Comparison of ENCODE assay signal across 14 cellular contexts in genomic region chr9:89922099-89922498, GRCh38.
A peak's percentile ranks its signal among the peaks of the same experiment; 100 is the strongest.
DNase-seq lines count a peak whose midpoint lies in the region; ATAC-seq and TF ChIP-seq lines count a peak whose summit lies in the region.
"Had no signal": no experiment of that assay in that cellular context is flagged by ENCODE, and none has a peak within 500 bp of the region (broad histone marks: within the 10 kb centered on the region; RNA-seq: fewer than 3 reads in every experiment).

No MANE protein-coding gene starts in this region.

- TF ChIP-seq CTCF in endodermal cell (conservative IDR thresholded peaks at IDR 0.05): no peak
- no peak for TF ChIP-seq CTCF in body of pancreas (IDR thresholded peaks at IDR 0.05)

- no peak for TF ChIP-seq POLR2A in body of pancreas (IDR thresholded peaks at IDR 0.05)

- H3K36me3 Mint-ChIP-seq in endodermal cell (ENCODE audit: low read depth): no peaks in the 10 kb centered on the region

- DNase-seq in NCI-H1092 treated with DMSO at 0.1 percent for 48 hours (lab: John Stamatoyannopoulos, UW) (peak; percentile 23), NCI-H1092 (lab: John Stamatoyannopoulos, UW) (no peak), NCI-H82 (lab: John Stamatoyannopoulos, UW) (peak; percentile 80), endodermal cell (peak; percentile 20), body of pancreas (no peak), Right ventricle myocardium inferior (ENCODE audit: missing footprints) (no peak)
- DNase-seq: Calu3, NCI-H187, NCI-H446, PC-9 had no signal

- no peak overlapping the region for H3K4me3 ChIP-seq in BLaER1 treated with 17β-estradiol and CSF1 and Interleukin-3, amounts not matched to agents 10 nM and 100 nM
- H3K4me3 ChIP-seq in endodermal cell (ENCODE audit: low read length) (no peak overlapping the region), body of pancreas (no peak overlapping the region)
- H3K4me3 ChIP-seq: A549, PC-9 had no signal

- no peaks in the 10 kb centered on the region for H3K36me3 ChIP-seq in BLaER1 treated with 17β-estradiol and CSF1 and Interleukin-3, amounts not matched to agents 10 nM and 100 nM
- no peaks in the 10 kb centered on the region for H3K36me3 ChIP-seq in endodermal cell (ENCODE audit: control insufficient read depth, insufficient read depth, low read length)
- no peaks in the 10 kb centered on the region for H3K36me3 ChIP-seq in body of pancreas (replicated peaks in 1 of 2; ENCODE audit: insufficient read depth in 1 of 2, low read depth in 2 of 2)

- H3K9me3 Mint-ChIP-seq in endodermal cell: no peaks in the 10 kb centered on the region

- intact Hi-C loops in body of pancreas (cut with DNase I) (no loop called here), Right ventricle myocardium inferior (cut with DNase I) (no loop called here)

- no peaks in the 10 kb centered on the region for H4K20me1 ChIP-seq in BLaER1 treated with 17β-estradiol and CSF1 and Interleukin-3, amounts not matched to agents 10 nM and 100 nM

- H3K27me3 Mint-ChIP-seq in endodermal cell (ENCODE audit: insufficient read depth): peaks cover 2% of the 10 kb centered on the region

- peaks cover 11% of the 10 kb centered on the region for H3K4me1 Mint-ChIP-seq in endodermal cell

- no peak overlapping the region for H3K27ac ChIP-seq in BLaER1 treated with 17β-estradiol and CSF1 and Interleukin-3, amounts not matched to agents 10 nM and 100 nM
- H3K27ac ChIP-seq in endodermal cell (ENCODE audit: low read depth, low read length) (no peak overlapping the region), body of pancreas (no peak overlapping the region)
- H3K27ac ChIP-seq: A549, HL-60, PC-9 had no signal

- H3K9ac ChIP-seq in BLaER1 treated with 17β-estradiol and CSF1 and Interleukin-3, amounts not matched to agents 10 nM and 100 nM: no peak overlapping the region
- H3K9ac ChIP-seq in endodermal cell (ENCODE audit: extremely low read depth, low read length, poor library complexity, severe bottlenecking): no peak overlapping the region

- peak overlapping the region in 6 of 11 experiments; percentile 5 to 82 (median 64); a peak in 9 of 22 replicates for H3K4me2 ChIP-seq in BLaER1 treated with 17β-estradiol and CSF1 and Interleukin-3, amounts not matched to agents 10 nM and 100 nM
- H3K4me2 ChIP-seq: A549, PC-9 had no signal

- ATAC-seq in HG03565 (IDR thresholded peaks at IDR 0.05; ENCODE audit: unreplicated experiment) (no peak), body of pancreas (no peak), Right ventricle myocardium inferior (no peak)
- ATAC-seq: A549 had no signal

- H3K27me3 ChIP-seq in BLaER1 treated with 17β-estradiol and CSF1 and Interleukin-3, amounts not matched to agents 10 nM and 100 nM: no peaks in the 10 kb centered on the region
- H3K27me3 ChIP-seq in endodermal cell (ENCODE audit: control insufficient read depth, insufficient read depth, low read length, poor library complexity, severe bottlenecking) (peaks cover 4% of the 10 kb centered on the region), body of pancreas (no peaks in the 10 kb centered on the region)

- 91 to 95% methylated on average over 4 to 7 of the region's 7 CpGs for WGBS in endodermal cell (ENCODE audit: insufficient coverage in 1 of 2, insufficient read length in 1 of 2), 2 experiments
- 74 to 77% methylated on average over 7 of the region's 7 CpGs for WGBS in body of pancreas, 2 donors

- H3K27ac Mint-ChIP-seq in endodermal cell: no peak overlapping the region

- peaks cover 15 to 65% (median 43%) of the 10 kb centered on the region in 10 experiments for H3K4me1 ChIP-seq in BLaER1 treated with 17β-estradiol and CSF1 and Interleukin-3, amounts not matched to agents 10 nM and 100 nM
- H3K4me1 ChIP-seq in endodermal cell (ENCODE audit: control insufficient read depth, insufficient read depth, low read length): no peaks in the 10 kb centered on the region
- peaks cover 24% of the 10 kb centered on the region for H3K4me1 ChIP-seq in body of pancreas
- H3K4me1 ChIP-seq: A549 had no signal

- no peak overlapping the region for H3K4me3 Mint-ChIP-seq in endodermal cell

- no peaks in the 10 kb centered on the region for H3K9me3 ChIP-seq in BLaER1 treated with 17β-estradiol and CSF1 and Interleukin-3, amounts not matched to agents 10 nM and 100 nM (replicated peaks in 1 of 11)
- H3K9me3 ChIP-seq in endodermal cell (ENCODE audit: control insufficient read depth, low read length): no peaks in the 10 kb centered on the region
- no peaks in the 10 kb centered on the region for H3K9me3 ChIP-seq in body of pancreas
- H3K9me3 ChIP-seq: A549 had no signal

Comparison
In these comparisons a context has a peak if more than half of its experiments do, and no peak if none do; other contexts are left out.
1. DNase-seq: peak in NCI-H1092 treated with DMSO at 0.1 percent for 48 hours (single experiment), NCI-H82 (single experiment) and endodermal cell (single experiment); none in NCI-H1092 (single experiment), body of pancreas (0 of 4) and Right ventricle myocardium inferior (single experiment).